ENCODE assay signal across 15 cellular contexts in the genomic region with DNA sequence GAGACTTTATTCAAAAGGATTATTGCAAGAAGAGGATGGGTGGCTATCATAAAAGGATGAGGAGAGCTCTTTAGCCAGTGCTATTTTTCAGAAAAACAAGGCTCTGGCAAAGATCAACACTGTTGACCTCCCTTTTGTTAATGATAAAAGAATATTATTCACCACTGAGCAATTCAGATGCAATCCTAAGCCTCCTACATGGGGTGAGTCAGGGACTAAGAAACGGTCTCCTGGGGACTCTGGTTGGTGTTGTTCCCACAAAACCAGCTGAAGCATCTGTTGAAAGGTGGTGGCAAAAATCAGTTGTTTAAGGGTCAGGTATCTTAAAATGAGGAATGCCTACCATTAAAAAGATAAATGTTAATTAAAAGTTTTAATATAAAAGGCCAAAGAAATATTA. TPM values are rescaled to one million over a fixed set of nuclear protein-coding genes. Genes with fewer than 3 reads are reported as not detected.
A peak's percentile ranks its signal among the peaks of the same experiment; 100 is the strongest.
DNase-seq lines count a peak whose midpoint lies in the region; ATAC-seq, FAIRE-seq and TF ChIP-seq lines count a peak whose summit lies in the region.
"Had no signal": no experiment of that assay in that cellular context is flagged by ENCODE, and none has a peak within 500 bp of the region (broad histone marks: within the 10 kb centered on the region; RNA-seq: fewer than 3 reads in every experiment).

No MANE protein-coding gene starts in this region.

- H3K9me3 Mint-ChIP-seq in activated T-helper 17 cell treated with anti-CD3 and anti-CD28 coated beads, Interleukin-2, amount 50 U/mL, for 72 hours = no peaks in the 10 kb centered on the region
- H3K9me3 Mint-ChIP-seq: dendritic cell treated with granulocyte-macrophage colony-stimulating factor and Interleukin-4, amounts not matched to agents 40 ng/mL and 50 ng/mL, for 4 days had no signal

- no peaks in the 10 kb centered on the region for H3K27me3 Mint-ChIP-seq in activated T-helper 17 cell treated with anti-CD3 and anti-CD28 coated beads, Interleukin-2, amount 50 U/mL, for 72 hours
- H3K27me3 Mint-ChIP-seq: dendritic cell treated with granulocyte-macrophage colony-stimulating factor and Interleukin-4, amounts not matched to agents 40 ng/mL and 50 ng/mL, for 4 days had no signal

- DNase-seq in H54 (ENCODE audit: insufficient read length, low spot score) = peak; percentile 53
- peak; percentile 81 for DNase-seq in fibroblast of the conjunctiva (ENCODE audit: low read depth)
- peak; percentile 45 for DNase-seq in urothelium cell line (ENCODE audit: low spot score)
- no peak for DNase-seq in SHP77 (lab: John Stamatoyannopoulos, UW)
- no peak for DNase-seq in NCI-H748 treated with DMSO at 0.1 percent for 48 hours (lab: John Stamatoyannopoulos, UW)
- DNase-seq: activated naive CD4-positive, alpha-beta T cell; Calu3; glutamatergic neuron; NCI-H146; NCI-H524; right cardiac atrium; T-helper 9 cell had no signal

- peak; percentile 60 for ATAC-seq in activated T-helper 17 cell treated with anti-CD3 and anti-CD28 coated beads, Interleukin-2, amount 50 U/mL, for 72 hours (replicated peaks)
- no peak for ATAC-seq in GM21576 (IDR thresholded peaks at IDR 0.05; ENCODE audit: unreplicated experiment)
- ATAC-seq: right cardiac atrium had no signal

- peaks cover 27% of the 10 kb centered on the region for H3K36me3 Mint-ChIP-seq in activated T-helper 17 cell treated with anti-CD3 and anti-CD28 coated beads, Interleukin-2, amount 50 U/mL, for 72 hours (ENCODE audit: low read depth)

- no peak for TF ChIP-seq POLR2A in H54 (IDR thresholded peaks at IDR 0.05; ENCODE audit: low read depth, low read length)

- H3K4me1 Mint-ChIP-seq in activated T-helper 17 cell treated with anti-CD3 and anti-CD28 coated beads, Interleukin-2, amount 50 U/mL, for 72 hours = peaks cover 7% of the 10 kb centered on the region

- H3K4me3 Mint-ChIP-seq in activated T-helper 17 cell treated with anti-CD3 and anti-CD28 coated beads, Interleukin-2, amount 50 U/mL, for 72 hours = no peak overlapping the region
- H3K4me3 Mint-ChIP-seq: dendritic cell treated with granulocyte-macrophage colony-stimulating factor and Interleukin-4, amounts not matched to agents 40 ng/mL and 50 ng/mL, for 4 days had no signal

- H3K27ac Mint-ChIP-seq in activated T-helper 17 cell treated with anti-CD3 and anti-CD28 coated beads, Interleukin-2, amount 50 U/mL, for 72 hours = no peak overlapping the region
- H3K27ac Mint-ChIP-seq: dendritic cell treated with granulocyte-macrophage colony-stimulating factor and Interleukin-4, amounts not matched to agents 40 ng/mL and 50 ng/mL, for 4 days had no signal

- FAIRE-seq in H54 (lab: Jason Lieb, UNC) (peak; percentile 45), urothelium cell line (lab: Jason Lieb, UNC) (no peak)

RNA-seq across cellular contexts. Expression of gene GCNT1, which starts 7.7 kb away (rescaled TPM):
- 10 to 100 TPM in 1 of 2 donors, 1 to 10 TPM in 1; 8.7 to 11.4 TPM for total RNA-seq in activated T-helper 17 cell treated with anti-CD3 and anti-CD28 coated beads, Interleukin-2, amount 50 U/mL, for 72 hours

RNA-seq across cellular contexts. Expression of gene RFK, which starts 57.0 kb away (rescaled TPM):
- 10 to 100 TPM in 1 of 2 donors, 1 to 10 TPM in 1; 7.9 to 16.8 TPM for total RNA-seq in activated T-helper 17 cell treated with anti-CD3 and anti-CD28 coated beads, Interleukin-2, amount 50 U/mL, for 72 hours

Comparison
In these comparisons a context has a peak if more than half of its experiments do, and no peak if none do; other contexts are left out.
1. DNase-seq: peak in H54 (single experiment), fibroblast of the conjunctiva (single experiment) and urothelium cell line (single experiment); none in SHP77 (0 of 2) and NCI-H748 treated with DMSO at 0.1 percent for 48 hours (single experiment).